In the genomic region with DNA sequence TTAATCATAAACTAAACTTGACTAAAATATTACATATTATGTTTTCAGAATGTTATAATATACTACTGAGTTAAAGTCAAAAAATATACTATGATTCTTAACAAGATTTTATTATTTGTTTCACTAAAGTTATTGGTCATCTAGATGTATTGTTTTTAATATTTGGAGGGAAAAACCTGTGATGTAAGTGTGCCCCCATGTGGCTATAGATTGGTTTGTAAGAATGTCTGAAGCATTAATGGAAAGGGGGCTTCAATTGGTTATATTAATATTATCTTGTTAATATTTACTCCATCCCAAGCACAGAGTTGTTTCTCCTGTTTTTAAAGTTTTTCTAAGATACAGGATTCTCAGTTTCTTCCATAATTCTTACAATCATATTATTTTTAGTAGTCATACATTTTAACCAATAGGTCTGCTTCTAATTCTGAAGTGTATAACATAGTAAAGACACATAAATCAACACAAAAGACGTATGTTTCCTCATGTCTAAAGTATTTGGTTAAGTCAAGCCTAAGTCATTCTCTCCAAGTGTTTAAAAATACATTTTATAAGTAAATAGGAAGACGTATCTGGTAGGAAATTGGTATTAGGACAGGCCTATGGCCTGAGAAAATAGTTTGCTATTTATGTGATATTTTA, we compare ENCODE assay signal across 8 cellular contexts. TPM values are rescaled to one million over a fixed set of nuclear protein-coding genes. Genes with fewer than 3 reads are reported as not detected.
DNase-seq lines count a peak whose midpoint lies in the region; ATAC-seq and TF ChIP-seq lines count a peak whose summit lies in the region.

No MANE protein-coding gene starts in this region.

- H3K36me3 ChIP-seq in thoracic aorta: no peaks in the 10 kb centered on the region

- H3K9me3 ChIP-seq in thoracic aorta: no peaks in the 10 kb centered on the region

- H3K4me1 ChIP-seq in thoracic aorta (ENCODE audit: control insufficient read depth in 1 of 2, low read depth in 2 of 2): no peaks in the 10 kb centered on the region

- intact Hi-C loops in activated naive CD4-positive, alpha-beta T cell treated with anti-CD3 and anti-CD28 coated beads for 36 hours (cut with micrococcal nuclease): loop anchor here (1.0 to 10.0 kb wide), 7 partner anchors 61 to 1159 kb away; no protein-coding TSS in a partner anchor

- ATAC-seq in thoracic aorta (ENCODE audit: insufficient number of reproducible peaks, low FRiP score, low read depth) (no peak), GM18867 (IDR thresholded peaks at IDR 0.05; ENCODE audit: unreplicated experiment) (no peak), GM21529 (IDR thresholded peaks at IDR 0.05; ENCODE audit: unreplicated experiment) (no peak), GM21576 (IDR thresholded peaks at IDR 0.05; ENCODE audit: unreplicated experiment) (no peak)

- H3K4me3 Mint-ChIP-seq in activated naive CD4-positive, alpha-beta T cell treated with anti-CD3 and anti-CD28 coated beads for 36 hours: no peak overlapping the region

- no peaks in the 10 kb centered on the region for H3K27me3 ChIP-seq in thoracic aorta (replicated peaks; ENCODE audit: insufficient read depth)

- H3K4me1 Mint-ChIP-seq in activated naive CD4-positive, alpha-beta T cell treated with anti-CD3 and anti-CD28 coated beads for 36 hours (ENCODE audit: low read depth): no peaks in the 10 kb centered on the region

- H3K27me3 Mint-ChIP-seq in activated naive CD4-positive, alpha-beta T cell treated with anti-CD3 and anti-CD28 coated beads for 36 hours (ENCODE audit: low read depth): peaks cover 5% of the 10 kb centered on the region

- no peaks in the 10 kb centered on the region for H3K36me3 Mint-ChIP-seq in activated naive CD4-positive, alpha-beta T cell treated with anti-CD3 and anti-CD28 coated beads for 36 hours (ENCODE audit: low read depth)

- TF ChIP-seq CTCF in fibroblast of mammary gland (conservative IDR thresholded peaks at IDR 0.05; ENCODE audit: control insufficient read depth, insufficient read depth, low read depth, low read length) (peak; percentile 50), thoracic aorta (IDR thresholded peaks at IDR 0.05) (peak; percentile 31)

- H3K27ac Mint-ChIP-seq in activated naive CD4-positive, alpha-beta T cell treated with anti-CD3 and anti-CD28 coated beads for 36 hours: no peak overlapping the region

- H3K9me3 Mint-ChIP-seq in activated naive CD4-positive, alpha-beta T cell treated with anti-CD3 and anti-CD28 coated beads for 36 hours: no peaks in the 10 kb centered on the region

- no peak overlapping the region for H3K27ac ChIP-seq in thoracic aorta

- peak; percentile 13 for DNase-seq in activated naive CD4-positive, alpha-beta T cell treated with anti-CD3 and anti-CD28 coated beads for 36 hours
- DNase-seq in activated naive CD4-positive, alpha-beta T cell (lab: John Stamatoyannopoulos, UW): no peak
- DNase-seq in NOMO-1 treated with dmso at 0.1 percent for 144 hours (lab: John Stamatoyannopoulos, UW; ENCODE audit: unreplicated experiment) (peak; percentile 28), fibroblast of mammary gland (ENCODE audit: low read depth) (peak; percentile 44), thoracic aorta (ENCODE audit: low spot score) (no peak)

- CTCF ChIA-PET in activated naive CD4-positive, alpha-beta T cell treated with anti-CD3 and anti-CD28 coated beads for 36 hours (lab: Charles Lee): interaction anchor here (0.6 to 1.0 kb wide), 3 partner anchors 100 to 393 kb away, joined by 3 to 4 read pairs (median 3); no protein-coding TSS in a partner anchor

- H3K4me3 ChIP-seq in fibroblast of mammary gland (ENCODE audit: control insufficient read depth, low read depth, low read length) (no peak overlapping the region), thoracic aorta (no peak overlapping the region)

RNA-seq across cellular contexts. Expression of a gene that starts 58.0 kb away (rescaled TPM):
- not detected for total RNA-seq in activated naive CD4-positive, alpha-beta T cell treated with anti-CD3 and anti-CD28 coated beads for 36 hours
- total RNA-seq in thoracic aorta: not detected

Comparison
In these comparisons a context has a peak if more than half of its experiments do, and no peak if none do; other contexts are left out.
1. DNase-seq: peak in activated naive CD4-positive, alpha-beta T cell treated with anti-CD3 and anti-CD28 coated beads for 36 hours (single experiment), NOMO-1 treated with dmso at 0.1 percent for 144 hours (single experiment) and fibroblast of mammary gland (single experiment); none in activated naive CD4-positive, alpha-beta T cell (0 of 4) and thoracic aorta (single experiment).